ENCODE assay signal across 8 cellular contexts in the genomic region with DNA sequence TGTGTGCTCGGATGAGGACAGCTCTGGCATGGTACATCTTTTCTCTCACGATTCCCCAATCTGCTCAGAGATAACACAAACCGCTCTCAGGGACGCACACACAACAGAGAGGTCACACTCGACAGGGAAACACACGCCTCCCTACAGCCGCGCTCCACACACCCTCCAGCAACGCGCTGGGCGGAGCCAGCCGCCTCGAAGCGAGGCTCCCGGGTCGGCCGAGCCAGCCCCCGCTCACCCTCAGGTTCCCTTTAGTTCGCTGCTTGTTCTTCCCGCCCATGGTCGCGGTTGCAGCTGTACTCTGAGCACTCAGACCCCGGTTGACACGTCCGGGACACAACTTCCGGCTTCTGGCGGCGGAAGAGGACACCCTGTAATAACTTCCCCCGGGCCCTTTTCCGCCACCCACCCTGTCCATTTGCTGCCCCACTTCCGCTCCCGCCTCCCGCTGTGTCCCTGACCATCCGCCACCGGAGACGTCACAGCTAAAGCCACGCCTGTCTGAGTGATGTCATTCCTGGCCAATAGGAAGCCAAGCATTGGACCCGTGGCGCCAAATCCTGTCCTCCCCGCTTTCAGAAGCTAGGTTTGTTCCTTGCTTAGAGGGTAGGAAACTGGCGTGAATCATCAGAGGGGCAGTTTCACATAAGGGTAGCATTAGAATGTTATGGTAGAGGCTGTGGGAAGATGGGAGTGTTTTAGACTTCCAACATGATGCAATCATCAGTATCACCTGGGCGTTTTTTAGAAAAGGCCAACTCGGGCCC. TPM values are rescaled to one million over a fixed set of nuclear protein-coding genes. Genes with fewer than 3 reads are reported as not detected.
DNase-seq lines count a peak whose midpoint lies in the region; ATAC-seq and TF ChIP-seq lines count a peak whose summit lies in the region.

LTN1 (minus strand) TSS at position 352 of the 767 bp plus-strand sequence; CDS start at position 280, 72 bp downstream.

- peaks cover 10% of the 10 kb centered on the region for H3K36me3 Mint-ChIP-seq in activated T-cell treated with anti-CD3 and anti-CD28 coated beads, Interleukin-2, amount 50 U/mL, for 4 hours (ENCODE audit: insufficient read depth)

- peak; percentile 98 for ATAC-seq in GM21723 (IDR thresholded peaks at IDR 0.05; ENCODE audit: unreplicated experiment)
- ATAC-seq in Panc1, result peak; percentile 100
- ATAC-seq in activated T-cell treated with anti-CD3 and anti-CD28 coated beads, Interleukin-2, amount 50 U/mL, for 4 hours, result peak; percentile 89 to 92

- H3K4me3 ChIP-seq in Panc1 (ENCODE audit: low read depth in 2 of 2, low read length in 2 of 2) (peak within 1 kb of the TSS; percentile 93 to 97), esophagus muscularis mucosa (peak within 1 kb of the TSS; percentile 80 to 99 (median 88)), muscle layer of duodenum (ENCODE audit: low read depth in 1 of 2, low read length in 2 of 2) (peak within 1 kb of the TSS; percentile 76 to 90)

- H3K9me3 Mint-ChIP-seq in activated T-cell treated with anti-CD3 and anti-CD28 coated beads, Interleukin-2, amount 50 U/mL, for 4 hours, result no peaks in the 10 kb centered on the region

- H3K27me3 ChIP-seq in Panc1 (ENCODE audit: control insufficient read depth, insufficient read depth, low read length), result no peaks in the 10 kb centered on the region
- H3K27me3 ChIP-seq in esophagus muscularis mucosa, result no peaks in the 10 kb centered on the region
- H3K27me3 ChIP-seq in muscle layer of duodenum (ENCODE audit: low read depth, low read length), result no peaks in the 10 kb centered on the region

- peaks cover 5% of the 10 kb centered on the region; the same call in 1 of the 2 replicates for H3K4me1 ChIP-seq in Panc1 (ENCODE audit: control insufficient read depth, insufficient read depth, low read length)
- peaks cover 14 to 32% (median 28%) of the 10 kb centered on the region in 4 donors for H3K4me1 ChIP-seq in esophagus muscularis mucosa
- H3K4me1 ChIP-seq in muscle layer of duodenum (ENCODE audit: control insufficient read depth in 1 of 2, insufficient read depth in 2 of 2, low read length in 2 of 2), result peaks cover 16% of the 10 kb centered on the region in 2 donors

- TF ChIP-seq CTCF in Panc1 (IDR thresholded peaks at IDR 0.05) (no peak), esophagus muscularis mucosa (IDR thresholded peaks at IDR 0.05) (peak in 1 of 3 experiments; percentile 13)

- intact Hi-C loops in Panc1 (cut with micrococcal nuclease; ENCODE audit: unreplicated experiment), result no loop called here
- intact Hi-C loops in esophagus muscularis mucosa (cut with DNase I), result no loop called here

- TF ChIP-seq EP300 in esophagus muscularis mucosa (IDR thresholded peaks at IDR 0.05), result no peak

- in situ Hi-C loops in Panc1 (cut with HindIII; ENCODE audit: low pct_unique_long_range_greater_than_20kb, low sequenced_read_pairs), result no loop called here

- peaks cover 48% of the 10 kb centered on the region for H3K4me1 Mint-ChIP-seq in activated T-cell treated with anti-CD3 and anti-CD28 coated beads, Interleukin-2, amount 50 U/mL, for 4 hours (ENCODE audit: low read depth)

- H3K9me3 ChIP-seq in Panc1 (ENCODE audit: control insufficient read depth, insufficient read depth, low read depth, low read length) (no peaks in the 10 kb centered on the region), esophagus muscularis mucosa (no peaks in the 10 kb centered on the region), muscle layer of duodenum (ENCODE audit: control insufficient read depth in 1 of 2, low read length in 2 of 2) (no peaks in the 10 kb centered on the region)

- CTCF ChIA-PET in Panc1 (lab: Charles Lee), result no interaction called here

- peak within 1 kb of the TSS; percentile 93 for H3K4me3 Mint-ChIP-seq in activated T-cell treated with anti-CD3 and anti-CD28 coated beads, Interleukin-2, amount 50 U/mL, for 4 hours

- under 1% methylated on average over 43 of the region's 43 CpGs for WGBS in esophagus muscularis mucosa

- H3K36me3 ChIP-seq in Panc1 (ENCODE audit: control insufficient read depth, insufficient read depth, low read length), result peaks cover 4% of the 10 kb centered on the region; the same call in 1 of the 2 replicates
- H3K36me3 ChIP-seq in esophagus muscularis mucosa, result peaks cover 0 to 7% (median 0%) of the 10 kb centered on the region in 4 donors
- H3K36me3 ChIP-seq in muscle layer of duodenum (ENCODE audit: control insufficient read depth in 1 of 2, insufficient read depth in 2 of 2, low read length in 2 of 2), result no peaks in the 10 kb centered on the region

- H3K27me3 Mint-ChIP-seq in activated T-cell treated with anti-CD3 and anti-CD28 coated beads, Interleukin-2, amount 50 U/mL, for 4 hours (ENCODE audit: low read depth), result no peaks in the 10 kb centered on the region

- POLR2A ChIA-PET in Panc1 (lab: Charles Lee), result interaction anchor here (0.8 to 0.9 kb wide), 2 partner anchors 10 to 32 kb away, joined by 3 to 24 read pairs; partner anchors contain the start of gene USP16

- peak; percentile 6 for TF ChIP-seq POLR2A in esophagus muscularis mucosa (IDR thresholded peaks at IDR 0.05; ENCODE audit: low read depth)

- H3K27ac ChIP-seq in Panc1 (ENCODE audit: low read length) (peak within 1 kb of the TSS; percentile 87), esophagus muscularis mucosa (replicated peaks in 1 of 4) (peak within 1 kb of the TSS; percentile 87 to 92 (median 90)), muscle layer of duodenum (ENCODE audit: low read length) (peak within 1 kb of the TSS; percentile 94)

- no TSS peak for BruUV-seq in Panc1 (replicated peaks; lab: Mats Ljungman, UMichigan)

- DNase-seq in DMS53 (lab: John Stamatoyannopoulos, UW), result peak; percentile 98
- DNase-seq in KG1 (lab: John Stamatoyannopoulos, UW), result peak; percentile 98
- peak; percentile 95 for DNase-seq in Panc1 (ENCODE audit: low read depth, low spot score)
- peak; percentile 98 for DNase-seq in activated T-cell treated with anti-CD3 and anti-CD28 coated beads, Interleukin-2, amount 50 U/mL, for 4 hours
- peak; percentile 100 for DNase-seq in esophagus muscularis mucosa (ENCODE audit: extremely low spot score)
- peak; percentile 98 to 100 for DNase-seq in stimulated activated CD8-positive, alpha-beta memory T cell treated with anti-CD3 and anti-CD28 coated beads, Interleukin-7, amount 100 ng/mL, for 4 hours (ENCODE audit: low read depth in 2 of 2)

RNA-seq across cellular contexts. Expression of gene LTN1, which starts in this region (rescaled TPM):
- total RNA-seq in Panc1 (2021; ENCODE audit: unreplicated experiment), result 19.7 TPM
- 6.0 TPM for polyA plus RNA-seq in Panc1 (2012; ENCODE audit: insufficient read length)
- 10 to 100 TPM; 19.6 to 21.7 (median 20.6) TPM for total RNA-seq in activated T-cell treated with anti-CD3 and anti-CD28 coated beads, Interleukin-2, amount 50 U/mL, for 4 hours
- 10 to 100 TPM; 19.4 to 39.7 (median 26.5) TPM for total RNA-seq in esophagus muscularis mucosa

Comparison
In these comparisons a context has a peak if more than half of its experiments do, and no peak if none do; other contexts are left out.
1. Peak in every context shown above with its lines: DNase-seq, ATAC-seq, H3K4me3 ChIP-seq and H3K27ac ChIP-seq.